Comparison of ENCODE assay signal across 8 cellular contexts in genomic region chr7:75642810-75643486, GRCh38.
DNase-seq lines count a peak whose midpoint lies in the region; ATAC-seq and TF ChIP-seq lines count a peak whose summit lies in the region.

No MANE protein-coding gene starts in this region.

- TF ChIP-seq CTCF in GM12875 (IDR thresholded peaks at IDR 0.05; ENCODE audit: borderline replicate concordance, insufficient read depth, low read depth, low read length) (peak; percentile 93), lower leg skin (IDR thresholded peaks at IDR 0.05) (no peak)

- peaks cover 10% of the 10 kb centered on the region for H3K4me1 Mint-ChIP-seq in activated CD4-positive, alpha-beta T cell treated with anti-CD3 and anti-CD28 coated beads, Interleukin-2, amount 10 ng/mL, durations not matched to agents 7 days and 5 days
- H3K4me1 Mint-ChIP-seq in naive thymus-derived CD4-positive, alpha-beta T cell = peaks cover 6 to 18% (median 11%) of the 10 kb centered on the region in 7 donors
- peaks cover 14% of the 10 kb centered on the region for H3K4me1 Mint-ChIP-seq in stimulated activated naive CD8-positive, alpha-beta T cell treated with anti-CD3 and anti-CD28 coated beads, Interleukin-15, amount 100 ng/mL, for 72 hours

- no peaks in the 10 kb centered on the region for H3K36me3 ChIP-seq in naive thymus-derived CD4-positive, alpha-beta T cell (ENCODE audit: control insufficient read depth in 2 of 3, insufficient read depth in 3 of 3, low read length in 3 of 3)

- H3K4me1 ChIP-seq in naive thymus-derived CD4-positive, alpha-beta T cell (ENCODE audit: control insufficient read depth in 2 of 2, insufficient read depth in 2 of 2, low read length in 2 of 2) = peaks cover 8 to 9% of the 10 kb centered on the region in 2 donors

- H3K27me3 Mint-ChIP-seq in activated CD4-positive, alpha-beta T cell treated with anti-CD3 and anti-CD28 coated beads, Interleukin-2, amount 10 ng/mL, durations not matched to agents 7 days and 5 days = peaks cover 17% of the 10 kb centered on the region
- H3K27me3 Mint-ChIP-seq in naive thymus-derived CD4-positive, alpha-beta T cell = peaks cover 0 to 23% (median 0%) of the 10 kb centered on the region in 5 donors
- H3K27me3 Mint-ChIP-seq in stimulated activated naive CD8-positive, alpha-beta T cell treated with anti-CD3 and anti-CD28 coated beads, Interleukin-15, amount 100 ng/mL, for 72 hours = peaks cover 14% of the 10 kb centered on the region

- peaks cover 1% of the 10 kb centered on the region for H3K36me3 Mint-ChIP-seq in activated CD4-positive, alpha-beta T cell treated with anti-CD3 and anti-CD28 coated beads, Interleukin-2, amount 10 ng/mL, durations not matched to agents 7 days and 5 days (ENCODE audit: low read depth)
- H3K36me3 Mint-ChIP-seq in naive thymus-derived CD4-positive, alpha-beta T cell = no peaks in the 10 kb centered on the region

- POLR2A ChIA-PET in activated CD4-positive, alpha-beta T cell treated with anti-CD3 and anti-CD28 coated beads, Interleukin-2, amount 10 ng/mL, durations not matched to agents 7 days and 5 days (lab: Charles Lee) = no interaction called here
- POLR2A ChIA-PET in naive thymus-derived CD4-positive, alpha-beta T cell (lab: Charles Lee) = no interaction called here

- CTCF ChIA-PET in activated CD4-positive, alpha-beta T cell treated with anti-CD3 and anti-CD28 coated beads, Interleukin-2, amount 10 ng/mL, durations not matched to agents 7 days and 5 days (lab: Charles Lee) = no interaction called here
- CTCF ChIA-PET in naive thymus-derived CD4-positive, alpha-beta T cell (lab: Charles Lee) = no interaction called here

- H3K4me3 ChIP-seq in GM12875 (ENCODE audit: low read depth, low read length) (no peak overlapping the region), lower leg skin (ENCODE audit: low read depth, poor library complexity, severe bottlenecking) (no peak overlapping the region)
- H3K4me3 ChIP-seq in naive thymus-derived CD4-positive, alpha-beta T cell (ENCODE audit: low read length) = no peak overlapping the region

- DNase-seq in A172 (ENCODE audit: low spot score) = peak; percentile 66
- peak; percentile 21 for DNase-seq in NCI-H2171 (lab: John Stamatoyannopoulos, UW)
- peak; percentile 73 for DNase-seq in activated CD4-positive, alpha-beta T cell treated with anti-CD3 and anti-CD28 coated beads, Interleukin-2, amount 10 ng/mL, durations not matched to agents 7 days and 5 days
- DNase-seq in effector CD4-positive, alpha-beta T cell = peak; percentile 45
- peak; percentile 41 to 73 (median 64) for DNase-seq in naive thymus-derived CD4-positive, alpha-beta T cell
- DNase-seq in stimulated activated naive CD8-positive, alpha-beta T cell treated with anti-CD3 and anti-CD28 coated beads, Interleukin-15, amount 100 ng/mL, for 72 hours = peak; percentile 56 to 74
- DNase-seq in lower leg skin (ENCODE audit: low spot score in 2 of 2) = no peak

- 75% methylated on average over 9 of the region's 9 CpGs for WGBS in lower leg skin, 2 donors

- intact Hi-C loops in naive thymus-derived CD4-positive, alpha-beta T cell (cut with micrococcal nuclease) = loop anchor here (5.0 to 10.0 kb wide), 2 partner anchors 116 to 188 kb away; no protein-coding TSS in a partner anchor
- intact Hi-C loops in lower leg skin (cut with DNase I; ENCODE audit: low total_unique reads) = no loop called here

- no peak overlapping the region for H3K4me3 Mint-ChIP-seq in activated CD4-positive, alpha-beta T cell treated with anti-CD3 and anti-CD28 coated beads, Interleukin-2, amount 10 ng/mL, durations not matched to agents 7 days and 5 days
- H3K4me3 Mint-ChIP-seq in naive thymus-derived CD4-positive, alpha-beta T cell = peak overlapping the region in 3 of 10 donors; percentile 25 to 31 (median 29)
- H3K4me3 Mint-ChIP-seq in stimulated activated naive CD8-positive, alpha-beta T cell treated with anti-CD3 and anti-CD28 coated beads, Interleukin-15, amount 100 ng/mL, for 72 hours = no peak overlapping the region

- no peak for TF ChIP-seq POLR2A in lower leg skin (IDR thresholded peaks at IDR 0.05)

- H3K9me3 ChIP-seq in naive thymus-derived CD4-positive, alpha-beta T cell (ENCODE audit: control insufficient read depth in 2 of 3, low read length in 3 of 3) = peaks cover 0 to 3% (median 0%) of the 10 kb centered on the region in 3 experiments

- no peaks in the 10 kb centered on the region for H3K27me3 ChIP-seq in naive thymus-derived CD4-positive, alpha-beta T cell (ENCODE audit: control insufficient read depth in 2 of 2, insufficient read depth in 2 of 2, low read length in 2 of 2)

- ATAC-seq in naive thymus-derived CD4-positive, alpha-beta T cell = peak; percentile 96
- peak; percentile 86 for ATAC-seq in stimulated activated naive CD8-positive, alpha-beta T cell treated with anti-CD3 and anti-CD28 coated beads, Interleukin-15, amount 100 ng/mL, for 72 hours

- no peak overlapping the region for H3K27ac Mint-ChIP-seq in activated CD4-positive, alpha-beta T cell treated with anti-CD3 and anti-CD28 coated beads, Interleukin-2, amount 10 ng/mL, durations not matched to agents 7 days and 5 days
- peak overlapping the region in 5 of 9 donors; percentile 15 to 75 (median 56) for H3K27ac Mint-ChIP-seq in naive thymus-derived CD4-positive, alpha-beta T cell
- no peak overlapping the region for H3K27ac Mint-ChIP-seq in stimulated activated naive CD8-positive, alpha-beta T cell treated with anti-CD3 and anti-CD28 coated beads, Interleukin-15, amount 100 ng/mL, for 72 hours

- no peak overlapping the region for H3K27ac ChIP-seq in naive thymus-derived CD4-positive, alpha-beta T cell (ENCODE audit: low read depth, low read length)

- no peaks in the 10 kb centered on the region for H3K9me3 Mint-ChIP-seq in activated CD4-positive, alpha-beta T cell treated with anti-CD3 and anti-CD28 coated beads, Interleukin-2, amount 10 ng/mL, durations not matched to agents 7 days and 5 days
- H3K9me3 Mint-ChIP-seq in naive thymus-derived CD4-positive, alpha-beta T cell = peaks cover 0 to 5% (median 0%) of the 10 kb centered on the region in 11 donors
- peaks cover 4 to 10% of the 10 kb centered on the region in 2 donors for H3K9me3 Mint-ChIP-seq in stimulated activated naive CD8-positive, alpha-beta T cell treated with anti-CD3 and anti-CD28 coated beads, Interleukin-15, amount 100 ng/mL, for 72 hours

Comparison
In these comparisons a context has a peak if more than half of its experiments do, and no peak if none do; other contexts are left out.
1. DNase-seq: peak in A172 (single experiment), NCI-H2171 (single experiment), activated CD4-positive, alpha-beta T cell treated with anti-CD3 and anti-CD28 coated beads, Interleukin-2, amount 10 ng/mL, durations not matched to agents 7 days and 5 days (single experiment), effector CD4-positive, alpha-beta T cell (single experiment), naive thymus-derived CD4-positive, alpha-beta T cell (9 of 9) and stimulated activated naive CD8-positive, alpha-beta T cell treated with anti-CD3 and anti-CD28 coated beads, Interleukin-15, amount 100 ng/mL, for 72 hours (2 of 2); none in lower leg skin (0 of 2).
2. H3K27ac Mint-ChIP-seq: peak in naive thymus-derived CD4-positive, alpha-beta T cell (5 of 9); none in activated CD4-positive, alpha-beta T cell treated with anti-CD3 and anti-CD28 coated beads, Interleukin-2, amount 10 ng/mL, durations not matched to agents 7 days and 5 days (single experiment) and stimulated activated naive CD8-positive, alpha-beta T cell treated with anti-CD3 and anti-CD28 coated beads, Interleukin-15, amount 100 ng/mL, for 72 hours (0 of 2).